Comparison of ENCODE assay signal across 11 cellular contexts in the genomic region with DNA sequence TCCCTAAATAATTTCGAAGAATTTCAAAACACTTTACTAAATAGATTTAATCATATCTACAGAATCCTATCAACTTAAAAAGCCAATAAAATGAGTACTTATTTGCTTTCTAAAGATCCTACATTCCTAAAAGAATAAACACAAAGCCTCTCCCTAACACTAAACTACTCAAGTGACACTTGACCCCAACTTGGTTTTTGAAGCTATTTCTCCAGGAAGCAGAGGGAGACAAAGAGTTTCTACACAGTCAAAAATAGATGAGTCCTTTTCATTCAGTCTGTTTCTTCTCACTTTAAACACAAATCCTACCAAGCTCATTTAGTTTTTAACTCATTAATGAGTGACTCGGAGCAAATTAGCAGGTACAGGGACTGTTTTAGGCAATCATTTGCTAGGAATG. TPM values are rescaled to one million over a fixed set of nuclear protein-coding genes. Genes with fewer than 3 reads are reported as not detected.
A peak's percentile ranks its signal among the peaks of the same experiment; 100 is the strongest.
DNase-seq lines count a peak whose midpoint lies in the region; ATAC-seq and TF ChIP-seq lines count a peak whose summit lies in the region.
"Had no signal": no experiment of that assay in that cellular context is flagged by ENCODE, and none has a peak within 500 bp of the region (broad histone marks: within the 10 kb centered on the region; RNA-seq: fewer than 3 reads in every experiment).

No MANE protein-coding gene starts in this region.

- ATAC-seq in HG02852 (IDR thresholded peaks at IDR 0.05; ENCODE audit: unreplicated experiment), result no peak
- ATAC-seq in GM19023 (IDR thresholded peaks at IDR 0.05; ENCODE audit: unreplicated experiment), result no peak

- no peaks in the 10 kb centered on the region for H3K9me3 ChIP-seq in adipocyte (ENCODE audit: control insufficient read depth, low read length)
- H3K9me3 ChIP-seq in tibial artery, result no peaks in the 10 kb centered on the region

- no peaks in the 10 kb centered on the region for H3K9me3 Mint-ChIP-seq in activated T-cell treated with anti-CD3 and anti-CD28 coated beads, Interleukin-2, amount 50 U/mL, for 24 hours
- no peaks in the 10 kb centered on the region for H3K9me3 Mint-ChIP-seq in CD14-positive monocyte

- peak overlapping the region; percentile 95 for H3K9ac ChIP-seq in adipocyte (ENCODE audit: low read length)

- H3K27ac ChIP-seq in tibial artery, result peak overlapping the region in 1 of 2 donors; percentile 95

- peak overlapping the region; percentile 96 for H3K4me3 ChIP-seq in adipocyte (ENCODE audit: low read length)
- peak overlapping the region; percentile 74 to 96 for H3K4me3 ChIP-seq in tibial artery

- H3K4me3 Mint-ChIP-seq in activated T-cell treated with anti-CD3 and anti-CD28 coated beads, Interleukin-2, amount 50 U/mL, for 24 hours, result peak overlapping the region; percentile 94
- no peak overlapping the region for H3K4me3 Mint-ChIP-seq in CD14-positive monocyte

- no peaks in the 10 kb centered on the region for H3K27me3 ChIP-seq in adipocyte (replicated peaks; ENCODE audit: control insufficient read depth, insufficient read depth, low read length)
- H3K27me3 ChIP-seq in tibial artery, result no peaks in the 10 kb centered on the region

- H3K27ac Mint-ChIP-seq in activated T-cell treated with anti-CD3 and anti-CD28 coated beads, Interleukin-2, amount 50 U/mL, for 24 hours, result no peak overlapping the region
- peak overlapping the region in 1 of 7 donors; percentile 30 for H3K27ac Mint-ChIP-seq in CD14-positive monocyte

- no peak for DNase-seq in activated T-cell treated with anti-CD3 and anti-CD28 coated beads, Interleukin-2, amount 50 U/mL, for 24 hours
- no peak for DNase-seq in activated T-cell treated with anti-CD3 and anti-CD28 coated beads, Interleukin-2, amount 50 U/mL, for 48 hours
- DNase-seq in adipocyte (ENCODE audit: low read depth) (peak; percentile 43), medulla oblongata (ENCODE audit: extremely low spot score) (peak; percentile 25), tibial artery (no peak), CD14-positive monocyte (ENCODE audit: low spot score) (no peak)
- DNase-seq: caudate nucleus; NCI-H526 treated with DMSO at 0.1 percent for 48 hours; stimulated activated CD4-positive, alpha-beta T cell treated with anti-CD3 and anti-CD28 coated beads, Interleukin-4, amount 100 ng/mL, for 24 hours had no signal

- peaks cover 35% of the 10 kb centered on the region for H3K36me3 Mint-ChIP-seq in activated T-cell treated with anti-CD3 and anti-CD28 coated beads, Interleukin-2, amount 50 U/mL, for 24 hours (ENCODE audit: low read depth)
- peaks cover 2 to 5% of the 10 kb centered on the region in 2 donors for H3K36me3 Mint-ChIP-seq in CD14-positive monocyte

- H3K4me1 Mint-ChIP-seq in activated T-cell treated with anti-CD3 and anti-CD28 coated beads, Interleukin-2, amount 50 U/mL, for 24 hours (ENCODE audit: low read depth), result peaks cover 63% of the 10 kb centered on the region
- H3K4me1 Mint-ChIP-seq in CD14-positive monocyte, result peaks cover 37% of the 10 kb centered on the region

- intact Hi-C loops in tibial artery (cut with DNase I; ENCODE audit: low total_unique reads) (loop anchor here (10.0 kb wide), 1 partner anchor 50 kb away; no protein-coding TSS in a partner anchor), CD14-positive monocyte (cut with micrococcal nuclease) (loop anchor here in 1 of 2 donors (10.0 kb wide), 1 partner anchor 60 kb away; no protein-coding TSS in a partner anchor)

- H3K27me3 Mint-ChIP-seq in activated T-cell treated with anti-CD3 and anti-CD28 coated beads, Interleukin-2, amount 50 U/mL, for 24 hours, result no peaks in the 10 kb centered on the region
- H3K27me3 Mint-ChIP-seq in CD14-positive monocyte (ENCODE audit: low read depth in 3 of 3), result no peaks in the 10 kb centered on the region

- peaks cover 26% of the 10 kb centered on the region for H3K4me1 ChIP-seq in adipocyte (ENCODE audit: control insufficient read depth, insufficient read depth, low read length)
- peaks cover 0 to 38% (median 26%) of the 10 kb centered on the region in 4 donors for H3K4me1 ChIP-seq in tibial artery

- H3K36me3 ChIP-seq in adipocyte (ENCODE audit: control insufficient read depth, insufficient read depth, low read length, severe bottlenecking), result no peaks in the 10 kb centered on the region
- no peaks in the 10 kb centered on the region for H3K36me3 ChIP-seq in tibial artery

- TF ChIP-seq CTCF in tibial artery (IDR thresholded peaks at IDR 0.05) (no peak), CD14-positive monocyte (IDR thresholded peaks at IDR 0.05) (no peak)

RNA-seq across cellular contexts. Expression of gene ATL2, which starts 2.1 kb away (rescaled TPM):
- 10 to 100 TPM in 1 of 2 donors, 1 to 10 TPM in 1; 7.8 to 10.8 TPM for polyA plus RNA-seq in CD14-positive monocyte

Comparison
In these comparisons a context has a peak if more than half of its experiments do, and no peak if none do; other contexts are left out.
1. DNase-seq: peak in adipocyte (single experiment) and medulla oblongata (single experiment); none in activated T-cell treated with anti-CD3 and anti-CD28 coated beads, Interleukin-2, amount 50 U/mL, for 24 hours (single experiment), activated T-cell treated with anti-CD3 and anti-CD28 coated beads, Interleukin-2, amount 50 U/mL, for 48 hours (0 of 2), tibial artery (0 of 2) and CD14-positive monocyte (single experiment).